Comparison of ENCODE assay signal across 8 cellular contexts in the genomic region with DNA sequence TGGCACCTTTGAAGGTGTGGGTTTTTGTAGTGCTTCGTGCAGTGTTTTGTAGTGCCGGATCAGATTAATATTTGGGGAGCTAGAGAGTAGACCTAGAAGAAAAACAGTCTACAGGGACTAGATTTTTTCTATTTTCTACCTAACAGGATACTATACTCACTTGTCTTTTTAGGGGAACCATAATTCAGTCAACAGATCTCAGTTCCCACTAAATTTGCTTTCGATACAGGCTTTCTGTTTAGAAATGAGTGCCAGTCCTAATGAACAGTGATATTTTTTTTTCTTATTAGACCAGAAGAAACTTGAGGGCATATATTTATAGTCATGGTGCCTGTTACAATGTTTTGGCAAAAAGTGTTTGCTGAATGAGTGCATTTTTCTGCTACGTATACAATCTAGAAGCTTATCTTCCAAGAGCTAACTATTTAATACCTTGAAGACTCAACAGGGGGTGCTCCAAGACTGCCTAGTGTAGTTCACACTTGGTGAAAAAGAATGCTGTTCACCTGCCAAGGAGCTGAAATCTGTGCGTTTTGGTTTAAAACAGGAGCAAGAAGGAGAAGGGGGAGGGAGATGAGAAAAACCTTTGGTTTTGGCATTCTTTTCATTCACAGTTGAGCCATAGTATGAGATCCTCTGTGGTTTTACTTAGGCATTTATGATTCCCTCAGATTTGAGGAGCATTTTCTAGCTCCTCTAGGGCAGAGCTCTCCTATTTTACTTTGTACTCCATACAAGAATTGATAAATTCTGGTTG. TPM values are rescaled to one million over a fixed set of nuclear protein-coding genes. Genes with fewer than 3 reads are reported as not detected.
DNase-seq lines count a peak whose midpoint lies in the region; ATAC-seq and TF ChIP-seq lines count a peak whose summit lies in the region.

No MANE protein-coding gene starts in this region.

- DNase-seq in BE2C = peak; percentile 30
- DNase-seq in LoVo (ENCODE audit: low spot score) = peak; percentile 50
- DNase-seq in fibroblast of pulmonary artery (ENCODE audit: low read depth) = peak; percentile 75
- peak; percentile 55 for DNase-seq in non-pigmented ciliary epithelial cell (ENCODE audit: low read depth)
- no peak for DNase-seq in T-helper 2 cell treated with Interferon-gamma antibody and Interleukin-4, amounts not matched to agents 5 μg/mL and 100 μg/mL, for 36 hours (ENCODE audit: low spot score)

- no peaks in the 10 kb centered on the region for H4K20me1 ChIP-seq in SU-DHL-6 (ENCODE audit: low read depth, low read length)

- H3K9me3 Mint-ChIP-seq in T-helper 2 cell treated with Interferon-gamma antibody and Interleukin-4, amounts not matched to agents 5 μg/mL and 100 μg/mL, for 36 hours = no peaks in the 10 kb centered on the region

- no peak overlapping the region for H3K27ac Mint-ChIP-seq in T-helper 2 cell treated with Interferon-gamma antibody and Interleukin-4, amounts not matched to agents 5 μg/mL and 100 μg/mL, for 36 hours

- H2AFZ ChIP-seq in SU-DHL-6 (ENCODE audit: low read depth, low read length, severe bottlenecking) = no peak overlapping the region

- peaks cover 5% of the 10 kb centered on the region for H3K27me3 Mint-ChIP-seq in T-helper 2 cell treated with Interferon-gamma antibody and Interleukin-4, amounts not matched to agents 5 μg/mL and 100 μg/mL, for 36 hours (ENCODE audit: low read depth)

- H3K27ac ChIP-seq in SU-DHL-6 (ENCODE audit: low read depth, low read length) = no peak overlapping the region

- no peaks in the 10 kb centered on the region for H3F3A ChIP-seq in SU-DHL-6 (ENCODE audit: insufficient read depth)

- no peak for ATAC-seq in GM21825 (IDR thresholded peaks at IDR 0.05; ENCODE audit: unreplicated experiment)

- H3K4me1 Mint-ChIP-seq in T-helper 2 cell treated with Interferon-gamma antibody and Interleukin-4, amounts not matched to agents 5 μg/mL and 100 μg/mL, for 36 hours (ENCODE audit: low read depth) = no peaks in the 10 kb centered on the region

- H3K4me3 Mint-ChIP-seq in T-helper 2 cell treated with Interferon-gamma antibody and Interleukin-4, amounts not matched to agents 5 μg/mL and 100 μg/mL, for 36 hours = no peak overlapping the region

- H3K9me3 ChIP-seq in BE2C (no peaks in the 10 kb centered on the region), SU-DHL-6 (ENCODE audit: insufficient read depth, low read length) (peaks cover 4% of the 10 kb centered on the region; the same call in 1 of the 2 replicates)

- H3K4me3 ChIP-seq in BE2C (ENCODE audit: low read depth, low read length) (no peak overlapping the region), GM12875 (ENCODE audit: low read depth, low read length) (no peak overlapping the region), SU-DHL-6 (ENCODE audit: insufficient read depth, low read length, poor library complexity, severe bottlenecking) (no peak overlapping the region), fibroblast of pulmonary artery (replicated peaks; ENCODE audit: low read depth, low read length) (no peak overlapping the region)

- H3K9ac ChIP-seq in SU-DHL-6 (ENCODE audit: low read length) = no peak overlapping the region

- no peaks in the 10 kb centered on the region for H3K9me2 ChIP-seq in SU-DHL-6 (replicated peaks; ENCODE audit: insufficient read depth, low read length)

- H3K36me3 ChIP-seq in BE2C (no peaks in the 10 kb centered on the region), SU-DHL-6 (ENCODE audit: low read length) (no peaks in the 10 kb centered on the region)

- no peaks in the 10 kb centered on the region; the same call in 1 of the 2 replicates for H3K27me3 ChIP-seq in BE2C
- H3K27me3 ChIP-seq in SU-DHL-6 (ENCODE audit: low read length) = no peaks in the 10 kb centered on the region

- H3K79me2 ChIP-seq in SU-DHL-6 (ENCODE audit: insufficient read depth, low read length) = no peaks in the 10 kb centered on the region

- H3K36me3 Mint-ChIP-seq in T-helper 2 cell treated with Interferon-gamma antibody and Interleukin-4, amounts not matched to agents 5 μg/mL and 100 μg/mL, for 36 hours (ENCODE audit: low read depth) = no peaks in the 10 kb centered on the region

- H3K4me1 ChIP-seq in BE2C = no peaks in the 10 kb centered on the region

- peak; percentile 78 for TF ChIP-seq CTCF in BE2C (IDR thresholded peaks at IDR 0.05; ENCODE audit: low read depth, low read length)
- peak; percentile 50; the same call in 1 of the 2 replicates for TF ChIP-seq CTCF in GM12875 (IDR thresholded peaks at IDR 0.05; ENCODE audit: borderline replicate concordance, insufficient read depth, low read depth, low read length)
- TF ChIP-seq CTCF in SU-DHL-6 (IDR thresholded peaks at IDR 0.05; ENCODE audit: insufficient read depth, low read length, poor library complexity, severe bottlenecking) = peak; percentile 14
- TF ChIP-seq CTCF in fibroblast of pulmonary artery (IDR thresholded peaks at IDR 0.05; ENCODE audit: low read length, missing control alignments) = peak; percentile 68

- no peak overlapping the region for H3K4me2 ChIP-seq in SU-DHL-6 (ENCODE audit: low read depth, low read length, poor library complexity, severe bottlenecking)

RNA-seq across cellular contexts. Expression of gene VSTM5, which starts 44.9 kb away (rescaled TPM):
- 3.0 TPM for polyA plus RNA-seq in BE2C (2012; ENCODE audit: insufficient read depth, insufficient read length, low read depth)

Comparison
In these comparisons a context has a peak if more than half of its experiments do, and no peak if none do; other contexts are left out.
1. CTCF ChIP-seq: peak in every context shown above with its lines; median percentile 78 in BE2C; 68 in fibroblast of pulmonary artery; 50 in GM12875; 14 in SU-DHL-6.